Comparison of ENCODE assay signal across 8 cellular contexts in the genomic region with DNA sequence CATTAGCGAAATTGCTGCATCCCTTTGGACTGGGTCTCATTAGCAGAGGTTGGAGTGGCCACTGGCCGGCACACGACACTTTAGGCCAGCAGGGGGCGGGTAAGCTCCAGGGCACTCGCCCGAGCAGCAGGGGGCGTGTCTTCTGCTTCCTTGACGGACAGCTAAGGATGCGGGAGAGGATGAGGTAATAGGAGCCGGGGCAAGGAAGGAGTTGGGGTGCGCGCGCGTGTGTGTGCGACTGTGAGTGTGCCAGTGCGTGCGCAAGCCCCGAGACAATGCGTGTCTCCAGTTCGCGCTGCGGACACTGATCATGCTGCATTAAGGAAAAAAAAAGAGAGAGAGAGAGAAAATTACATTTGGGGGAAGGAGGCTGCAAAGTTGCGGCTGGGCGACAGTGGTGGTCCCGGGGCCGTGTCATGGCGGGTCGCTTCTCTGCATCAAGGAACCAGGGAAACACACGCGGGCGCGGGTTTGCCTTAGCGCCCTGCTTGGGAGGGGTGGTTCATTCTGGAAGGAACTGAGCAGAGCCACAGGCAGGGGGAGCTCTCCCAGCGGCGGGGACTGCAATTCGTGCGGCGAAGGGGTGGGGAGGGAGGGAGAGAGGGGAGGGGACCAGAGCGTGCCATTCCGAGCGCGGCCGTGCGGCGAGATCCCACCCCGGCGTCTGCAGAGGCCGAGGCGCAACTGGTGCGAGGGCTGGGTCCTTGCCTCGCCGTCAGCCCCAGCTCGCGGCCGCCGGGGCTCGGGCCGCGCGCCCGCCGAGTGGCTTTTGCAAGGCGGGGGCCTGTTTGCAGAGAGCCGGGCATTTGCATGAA. TPM values are rescaled to one million over a fixed set of nuclear protein-coding genes. Genes with fewer than 3 reads are reported as not detected.
DNase-seq lines count a peak whose midpoint lies in the region; ATAC-seq and TF ChIP-seq lines count a peak whose summit lies in the region.

A gene (plus strand): TSS at position 625 of the 815 bp plus-strand sequence. CDS start 464 bp downstream, outside the sequence.

- H3K27me3 ChIP-seq in adrenal gland, result no peaks in the 10 kb centered on the region
- peaks cover 0 to 16% (median 0%) of the 10 kb centered on the region in 7 donors for H3K27me3 ChIP-seq in heart right ventricle
- no peaks in the 10 kb centered on the region for H3K27me3 ChIP-seq in upper lobe of left lung

- TF ChIP-seq EP300 in upper lobe of left lung (IDR thresholded peaks at IDR 0.05), result no peak

- peak in 1 of 2 donors; percentile 18 for TF ChIP-seq POLR2A in adrenal gland (IDR thresholded peaks at IDR 0.05)
- TF ChIP-seq POLR2A in upper lobe of left lung (IDR thresholded peaks at IDR 0.05), result peak in 1 of 4 donors; percentile 47

- TF ChIP-seq CTCF in GM12872 (IDR thresholded peaks at IDR 0.05; ENCODE audit: insufficient read depth, low read depth, low read length) (peak; percentile 94), adrenal gland (IDR thresholded peaks at IDR 0.05) (peak; percentile 81 to 98 (median 94)), heart right ventricle (IDR thresholded peaks at IDR 0.05) (peak; percentile 71 to 88 (median 78)), upper lobe of left lung (IDR thresholded peaks at IDR 0.05) (peak; percentile 86 to 96 (median 95))

- intact Hi-C loops in adrenal gland (cut with DNase I), result loop anchor here (5.0 to 10.0 kb wide), 4 partner anchors 36 to 513 kb away; a partner anchor contains a TSS
- intact Hi-C loops in heart right ventricle (cut with DNase I), result loop anchor here (1.0 to 10.0 kb wide), 13 partner anchors 35 to 503 kb away; a partner anchor contains a TSS
- intact Hi-C loops in posterior vena cava (cut with DNase I), result loop anchor here (2.0 to 10.0 kb wide), 4 partner anchors 33 to 113 kb away; no protein-coding TSS in a partner anchor

- H3K27ac ChIP-seq in adrenal gland (peak within 1 kb of the TSS in 2 of 5 donors; percentile 79 to 83), heart right ventricle (peak within 1 kb of the TSS in 7 of 10 donors; percentile 26 to 80 (median 56)), upper lobe of left lung (peak within 1 kb of the TSS; percentile 71 to 87 (median 82))

- DNase-seq in NCI-H1048 (lab: John Stamatoyannopoulos, UW) (peak; percentile 89), SW 1271 (lab: John Stamatoyannopoulos, UW) (peak; percentile 52 to 84), adrenal gland (peak; percentile 90 to 97 (median 96)), heart right ventricle (peak; percentile 91 to 93), posterior vena cava (ENCODE audit: low spot score) (peak; percentile 97), upper lobe of left lung (peak; percentile 95 to 97)

- H3K4me1 ChIP-seq in adrenal gland (replicated peaks in 1 of 2), result peaks cover 0 to 12% of the 10 kb centered on the region in 2 donors
- H3K4me1 ChIP-seq in heart right ventricle, result peaks cover 0 to 34% (median 17%) of the 10 kb centered on the region in 9 donors
- peaks cover 26 to 39% (median 30%) of the 10 kb centered on the region in 4 donors for H3K4me1 ChIP-seq in upper lobe of left lung

- ATAC-seq in HG02588 (IDR thresholded peaks at IDR 0.05; ENCODE audit: unreplicated experiment) (peak; percentile 73), heart right ventricle (peak; percentile 93 to 99 (median 96)), upper lobe of left lung (ENCODE audit: low FRiP score in 2 of 2) (peak; percentile 96 to 97)

- H3K9me3 ChIP-seq in adrenal gland (replicated peaks in 1 of 3) (no peaks in the 10 kb centered on the region), heart right ventricle (no peaks in the 10 kb centered on the region), upper lobe of left lung (no peaks in the 10 kb centered on the region)

- H3K36me3 ChIP-seq in adrenal gland (replicated peaks in 1 of 2) (no peaks in the 10 kb centered on the region), heart right ventricle (no peaks in the 10 kb centered on the region), upper lobe of left lung (no peaks in the 10 kb centered on the region)

- 0 to 1% (median 0%) methylated on average over 34 to 64 of the region's 64 CpGs for WGBS in adrenal gland, 4 donors
- WGBS in heart right ventricle, 2 donors, result 0% methylated on average over 54 to 64 of the region's 64 CpGs
- 0 to 1% methylated on average over 36 to 38 of the region's 64 CpGs for WGBS in upper lobe of left lung, 2 donors

- peak within 1 kb of the TSS in 2 of 4 donors; percentile 27 to 67 for H3K4me3 ChIP-seq in adrenal gland
- H3K4me3 ChIP-seq in heart right ventricle, result peak within 1 kb of the TSS; percentile 45 to 74 (median 68)
- peak within 1 kb of the TSS; percentile 29 to 89 (median 82) for H3K4me3 ChIP-seq in upper lobe of left lung

RNA-seq across cellular contexts. Expression of the gene that starts here (rescaled TPM):
- total RNA-seq in adrenal gland (1 to 10 TPM; 2.2 to 7.8 (median 3.4) TPM), heart right ventricle (1 to 10 TPM in 9 of 10 donors, under 1 TPM in 1; 0.98 to 4.1 (median 2.7) TPM), posterior vena cava (1 to 10 TPM; 1.9 to 2.0 TPM), upper lobe of left lung (10 to 100 TPM; 33.4 to 58.7 (median 48.5) TPM)
- polyA plus RNA-seq in adrenal gland (1 to 10 TPM; 1.2 to 2.9 (median 2.3) TPM), heart right ventricle (1 to 10 TPM in 1 of 2 donors, under 1 TPM in 1; 0.86 to 1.3 TPM)
